In genomic region chr6:28802417-28803336, GRCh38 we compare ENCODE assay signal across 8 cellular contexts.
DNase-seq lines count a peak whose midpoint lies in the region; ATAC-seq lines count a peak whose summit lies in the region.

No MANE protein-coding gene starts in this region.

- ATAC-seq in HG02885 (IDR thresholded peaks at IDR 0.05; ENCODE audit: poor library complexity, unreplicated experiment) (peak; percentile 67), GM21528 (IDR thresholded peaks at IDR 0.05; ENCODE audit: low FRiP score, unreplicated experiment) (no peak), HG03159 (IDR thresholded peaks at IDR 0.05; ENCODE audit: unreplicated experiment) (no peak), GM19023 (IDR thresholded peaks at IDR 0.05; ENCODE audit: unreplicated experiment) (no peak)

- peak; percentile 86 for DNase-seq in EL
- DNase-seq in RPMI8226, result peak; percentile 71
- peak; percentile 44 for DNase-seq in glomerular visceral epithelial cell (ENCODE audit: extremely low spot score)
- DNase-seq in activated gamma-delta T cell (lab: John Stamatoyannopoulos, UW), result no peak
